Comparison of ENCODE assay signal across 8 cellular contexts in genomic region chr2:43222472-43223146, GRCh38. TPM values are rescaled to one million over a fixed set of nuclear protein-coding genes. Genes with fewer than 3 reads are reported as not detected.
DNase-seq lines count a peak whose midpoint lies in the region; ATAC-seq and TF ChIP-seq lines count a peak whose summit lies in the region.

No MANE protein-coding gene starts in this region.

- H3K27me3 ChIP-seq in DOHH2 (ENCODE audit: control insufficient read depth, low read length) (no peaks in the 10 kb centered on the region), neuron (ENCODE audit: insufficient read depth, low read length) (no peaks in the 10 kb centered on the region)

- peaks cover 65% of the 10 kb centered on the region for H3K79me2 ChIP-seq in DOHH2 (ENCODE audit: control insufficient read depth, low read length)

- DNase-seq in RKO (ENCODE audit: low spot score) = peak; percentile 43
- DNase-seq in endothelial cell (ENCODE audit: low spot score) = no peak
- no peak for DNase-seq in left lobe of liver (ENCODE audit: low spot score)
- no peak for DNase-seq in 8988T
- no peak for DNase-seq in NCI-H446 (lab: John Stamatoyannopoulos, UW)
- DNase-seq in mesenteric fat pad (ENCODE audit: low spot score) = no peak

- TF ChIP-seq CTCF in DOHH2 (IDR thresholded peaks at IDR 0.05; ENCODE audit: low read depth, low read length, poor library complexity, severe bottlenecking) = no peak
- TF ChIP-seq CTCF in endothelial cell (IDR thresholded peaks at IDR 0.05; ENCODE audit: unreplicated experiment) = no peak

- H3K4me3 Mint-ChIP-seq in endothelial cell (ENCODE audit: unreplicated experiment) = peak overlapping the region; percentile 76

- peak overlapping the region; percentile 95 for H3K27ac ChIP-seq in DOHH2 (ENCODE audit: low read depth, low read length)

- no peak overlapping the region for H2AFZ ChIP-seq in neuron (ENCODE audit: low read depth, low read length)

- no peak overlapping the region for H3K27ac Mint-ChIP-seq in endothelial cell (ENCODE audit: unreplicated experiment)

- H3K36me3 ChIP-seq in DOHH2 (ENCODE audit: control insufficient read depth, low read length) (peaks cover 59% of the 10 kb centered on the region), neuron (ENCODE audit: insufficient read depth, low read length) (peaks cover 19% of the 10 kb centered on the region)

- no peaks in the 10 kb centered on the region for H3K9me3 ChIP-seq in DOHH2 (ENCODE audit: control insufficient read depth, insufficient read depth, low read length)
- no peaks in the 10 kb centered on the region for H3K9me3 ChIP-seq in neuron (ENCODE audit: low read length)

- H3K4me2 ChIP-seq in DOHH2 (ENCODE audit: low read length) = peak overlapping the region; percentile 84

- H3F3A ChIP-seq in DOHH2 (ENCODE audit: control insufficient read depth, insufficient read depth) = peaks cover 62% of the 10 kb centered on the region

- H3K36me3 Mint-ChIP-seq in endothelial cell (ENCODE audit: low read depth, unreplicated experiment) = peaks cover 16% of the 10 kb centered on the region

- H3K4me1 ChIP-seq in DOHH2 (ENCODE audit: control insufficient read depth, low read length) (peaks cover 60% of the 10 kb centered on the region), neuron (ENCODE audit: insufficient read depth, low read length) (peaks cover 55% of the 10 kb centered on the region)

- ATAC-seq in left lobe of liver = no peak

- no peaks in the 10 kb centered on the region for H3K9me3 Mint-ChIP-seq in endothelial cell (ENCODE audit: unreplicated experiment)

- peaks cover 15% of the 10 kb centered on the region for H3K27me3 Mint-ChIP-seq in endothelial cell (ENCODE audit: unreplicated experiment)

- H4K20me1 ChIP-seq in DOHH2 (ENCODE audit: control insufficient read depth, insufficient read depth, low read depth, low read length) = peaks cover 7% of the 10 kb centered on the region; the same call in 1 of the 2 replicates

- H3K4me3 ChIP-seq in DOHH2 (ENCODE audit: low read length) = peak overlapping the region; percentile 93
- peak overlapping the region; percentile 79 for H3K4me3 ChIP-seq in neuron (ENCODE audit: low read length)

- H3K9me2 ChIP-seq in DOHH2 (replicated peaks; ENCODE audit: control insufficient read depth, low read length) = no peaks in the 10 kb centered on the region

- H3K4me1 Mint-ChIP-seq in endothelial cell (ENCODE audit: unreplicated experiment) = peaks cover 54% of the 10 kb centered on the region

RNA-seq across cellular contexts. Expression of gene ZFP36L2, which starts 3.8 kb away (rescaled TPM):
- total RNA-seq in endothelial cell (ENCODE audit: unreplicated experiment) (72.1 TPM), left lobe of liver (60.6 TPM), mesenteric fat pad (237 TPM)
